In genomic region chr9:134811673-134812668, GRCh38 we compare ENCODE assay signal across 13 cellular contexts.
A peak's percentile ranks its signal among the peaks of the same experiment; 100 is the strongest.
DNase-seq lines count a peak whose midpoint lies in the region; ATAC-seq and TF ChIP-seq lines count a peak whose summit lies in the region.
"Had no signal": no experiment of that assay in that cellular context is flagged by ENCODE, and none has a peak within 500 bp of the region (broad histone marks: within the 10 kb centered on the region; RNA-seq: fewer than 3 reads in every experiment).

No MANE protein-coding gene starts in this region.

- H3K4me1 ChIP-seq in osteoblast (ENCODE audit: insufficient read depth, low read length) = peaks cover 26% of the 10 kb centered on the region

- peak; percentile 24 for TF ChIP-seq CTCF in osteoblast (IDR thresholded peaks at IDR 0.05; ENCODE audit: extremely low read depth, low read depth, low read length)

- H3K27ac ChIP-seq in osteoblast (ENCODE audit: low read depth, low read length) = peak overlapping the region; percentile 96

- intact Hi-C loops in activated CD4-positive, alpha-beta memory T cell treated with anti-CD3 and anti-CD28 coated beads for 36 hours (cut with micrococcal nuclease) = no loop called here

- DNase-seq in DMS 273 treated with DMSO at 0.1 percent for 48 hours (lab: John Stamatoyannopoulos, UW) (peak; percentile 13), RPMI7951 (ENCODE audit: low read depth) (peak; percentile 92), fibroblast of peridontal ligament (ENCODE audit: extremely low read depth) (peak; percentile 97), osteoblast (ENCODE audit: insufficient read length, low spot score, missing footprints) (peak; percentile 97), nucleus accumbens (lab: John Stamatoyannopoulos, UW) (no peak), NCI-H748 treated with DMSO at 0.1 percent for 48 hours (lab: John Stamatoyannopoulos, UW) (no peak)
- no peak for DNase-seq in activated CD4-positive, alpha-beta memory T cell treated with anti-CD3 and anti-CD28 coated beads for 36 hours
- DNase-seq: activated CD8-positive, alpha-beta memory T cell treated with anti-CD3 and anti-CD28 coated beads, Interleukin-2, amount 50 U/mL, for 4 hours; COR-L47; KBM-7; NCI-H524; stimulated activated naive CD8-positive, alpha-beta T cell treated with anti-CD3 and anti-CD28 coated beads, Interleukin-15, Interleukin-2, amounts not matched to agents 100 U/mL and 50 U/mL, for 24 hours had no signal

- no peaks in the 10 kb centered on the region for H3K4me1 Mint-ChIP-seq in activated CD4-positive, alpha-beta memory T cell treated with anti-CD3 and anti-CD28 coated beads for 36 hours (ENCODE audit: low read depth)

- H3K36me3 ChIP-seq in osteoblast (ENCODE audit: insufficient read depth, low read length) = peaks cover 97% of the 10 kb centered on the region

- no peaks in the 10 kb centered on the region for H3K27me3 ChIP-seq in osteoblast (ENCODE audit: insufficient read depth, low read length)

- H3K9me3 ChIP-seq in osteoblast (ENCODE audit: low read depth, low read length) = no peaks in the 10 kb centered on the region

- no peak overlapping the region for H3K4me3 Mint-ChIP-seq in activated CD4-positive, alpha-beta memory T cell treated with anti-CD3 and anti-CD28 coated beads for 36 hours

- H3K27me3 Mint-ChIP-seq in activated CD4-positive, alpha-beta memory T cell treated with anti-CD3 and anti-CD28 coated beads for 36 hours = no peaks in the 10 kb centered on the region

- H3K36me3 Mint-ChIP-seq in activated CD4-positive, alpha-beta memory T cell treated with anti-CD3 and anti-CD28 coated beads for 36 hours = no peaks in the 10 kb centered on the region

- POLR2A ChIA-PET in activated CD4-positive, alpha-beta memory T cell treated with anti-CD3 and anti-CD28 coated beads for 36 hours (lab: Charles Lee) = no interaction called here

- H3K4me3 ChIP-seq in osteoblast (ENCODE audit: insufficient read depth, low read length) = no peak overlapping the region

- H3K4me2 ChIP-seq in osteoblast (ENCODE audit: insufficient read depth, low read length) = no peak overlapping the region

- H4K20me1 ChIP-seq in osteoblast (ENCODE audit: insufficient read depth, low read length) = peaks cover 36% of the 10 kb centered on the region

- CTCF ChIA-PET in activated CD4-positive, alpha-beta memory T cell treated with anti-CD3 and anti-CD28 coated beads for 36 hours (lab: Charles Lee) = no interaction called here

- H3K79me2 ChIP-seq in osteoblast (ENCODE audit: insufficient read depth, low read length) = no peaks in the 10 kb centered on the region

- no peaks in the 10 kb centered on the region for H3K9me3 Mint-ChIP-seq in activated CD4-positive, alpha-beta memory T cell treated with anti-CD3 and anti-CD28 coated beads for 36 hours

- no peak overlapping the region for H2AFZ ChIP-seq in osteoblast (ENCODE audit: low read length)

- no peak overlapping the region for H3K27ac Mint-ChIP-seq in activated CD4-positive, alpha-beta memory T cell treated with anti-CD3 and anti-CD28 coated beads for 36 hours

- no peak for ATAC-seq in GM21619 (IDR thresholded peaks at IDR 0.05; ENCODE audit: unreplicated experiment)
- ATAC-seq: stimulated activated naive CD8-positive, alpha-beta T cell treated with anti-CD3 and anti-CD28 coated beads, Interleukin-15, Interleukin-2, amounts not matched to agents 100 U/mL and 50 U/mL, for 24 hours had no signal

Comparison
In these comparisons a context has a peak if more than half of its experiments do, and no peak if none do; other contexts are left out.
1. DNase-seq: peak in DMS 273 treated with DMSO at 0.1 percent for 48 hours (single experiment), RPMI7951 (single experiment), fibroblast of peridontal ligament (single experiment) and osteoblast (single experiment); none in activated CD4-positive, alpha-beta memory T cell treated with anti-CD3 and anti-CD28 coated beads for 36 hours (single experiment), nucleus accumbens (0 of 56) and NCI-H748 treated with DMSO at 0.1 percent for 48 hours (single experiment).